In the genomic region with DNA sequence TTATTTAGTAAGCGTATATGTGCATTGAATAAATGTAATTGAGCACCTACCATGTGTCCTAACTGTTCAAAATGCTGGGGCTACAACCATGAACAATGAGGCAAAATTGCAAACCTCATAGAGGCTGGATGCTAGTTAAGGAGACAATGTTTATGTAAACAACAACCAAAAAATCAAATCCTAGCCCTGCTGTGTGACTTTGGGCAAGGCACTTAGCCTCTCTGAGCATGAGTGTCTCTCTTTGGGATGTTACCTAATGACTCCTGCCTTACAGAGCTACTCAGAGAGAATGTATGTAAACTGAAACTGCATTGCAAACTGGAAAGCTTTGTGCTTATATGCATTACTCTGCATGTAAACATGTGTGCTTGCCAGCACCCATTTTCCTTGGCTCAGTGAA, we compare ENCODE assay signal across 25 cellular contexts.
A peak's percentile ranks its signal among the peaks of the same experiment; 100 is the strongest.
DNase-seq lines count a peak whose midpoint lies in the region; ATAC-seq, FAIRE-seq and TF ChIP-seq lines count a peak whose summit lies in the region.
"Had no signal": no experiment of that assay in that cellular context is flagged by ENCODE, and none has a peak within 500 bp of the region (broad histone marks: within the 10 kb centered on the region; RNA-seq: fewer than 3 reads in every experiment).

No MANE protein-coding gene starts in this region.

- TF ChIP-seq RAD21 in A549 (conservative IDR thresholded peaks at IDR 0.05 in 1 of 2, IDR thresholded peaks at IDR 0.05 in 1 of 2) (no peak), K562 (CRISPR knock-in tag; conservative IDR thresholded peaks at IDR 0.05 in 1 of 2, IDR thresholded peaks at IDR 0.05 in 1 of 2) (no peak)

- H3K36me3 Mint-ChIP-seq in activated CD8-positive, alpha-beta memory T cell treated with anti-CD3 and anti-CD28 coated beads, Interleukin-2, amount 10 ng/mL, durations not matched to agents 7 days and 5 days: no peaks in the 10 kb centered on the region
- H3K36me3 Mint-ChIP-seq in CD14-positive monocyte: no peaks in the 10 kb centered on the region
- H3K36me3 Mint-ChIP-seq: CD4-positive, alpha-beta memory T cell had no signal

- CTCF ChIA-PET in activated CD8-positive, alpha-beta memory T cell treated with anti-CD3 and anti-CD28 coated beads, Interleukin-2, amount 10 ng/mL, durations not matched to agents 7 days and 5 days (lab: Charles Lee): no interaction called here
- CTCF ChIA-PET in A549 (lab: Yijun Ruan, JAX) (interaction anchor here (4.8 to 17.4 kb wide), 2 partner anchors 11 to 281 kb away, joined by 41 to 313 read pairs; partner anchors contain the start of gene FOXD2), K562 (lab: Yijun Ruan, JAX; ENCODE audit: low intra/inter-chr PET ratio) (no interaction called here)

- BruUV-seq in K562 (replicated peaks; lab: Mats Ljungman, UMichigan): no TSS peak

- WGBS in A549 (ENCODE audit: missing lambda C conversion rate): 91% methylated on average over 1 of the region's 1 CpG
- WGBS in K562 (ENCODE audit: insufficient coverage, low coverage, missing lambda C conversion rate): 0% methylated on average over 1 of the region's 1 CpG
- WGBS in tibial nerve, 2 donors: 77 to 85% methylated on average over 1 of the region's 1 CpG

- TF ChIP-seq CTCF in A549 (IDR thresholded peaks at IDR 0.05) (no peak), K562 (IDR thresholded peaks at IDR 0.05 in 2 of 3, conservative IDR thresholded peaks at IDR 0.05 in 1 of 3; ENCODE audit: insufficient read depth in 2 of 3, low read depth in 1 of 3, low read length in 3 of 3) (no peak), tibial nerve (IDR thresholded peaks at IDR 0.05) (no peak), CD14-positive monocyte (IDR thresholded peaks at IDR 0.05) (no peak)

- H3K9me1 ChIP-seq in K562 (ENCODE audit: control insufficient read depth, insufficient read depth, low read length): no peaks in the 10 kb centered on the region

- no peak overlapping the region for H3K9ac ChIP-seq in K562 (ENCODE audit: insufficient read depth in 1 of 2, low read depth in 2 of 2, low read length in 2 of 2)
- H3K9ac ChIP-seq: BLaER1 treated with 17β-estradiol and CSF1 and Interleukin-3, amounts not matched to agents 10 nM and 100 nM had no signal

- H3K4me3 Mint-ChIP-seq in activated CD8-positive, alpha-beta memory T cell treated with anti-CD3 and anti-CD28 coated beads, Interleukin-2, amount 10 ng/mL, durations not matched to agents 7 days and 5 days: no peak overlapping the region
- H3K4me3 Mint-ChIP-seq in CD14-positive monocyte: no peak overlapping the region
- H3K4me3 Mint-ChIP-seq: CD4-positive, alpha-beta memory T cell; GM23338 had no signal

- intact Hi-C loops in K562 (cut with micrococcal nuclease): loop anchor here (5.0 kb wide), 2 partner anchors 187 to 537 kb away; no protein-coding TSS in a partner anchor
- intact Hi-C loops in CD14-positive monocyte (cut with micrococcal nuclease): loop anchor here (5.0 to 10.0 kb wide), 2 partner anchors 280 to 327 kb away; partner anchors contain the start of gene FOXD2 (in 1 of the 2)

- H4K20me1 ChIP-seq in K562 (replicated peaks; ENCODE audit: control insufficient read depth, insufficient read depth, low read length): peaks cover 3% of the 10 kb centered on the region

- H3K36me3 ChIP-seq in K562 (ENCODE audit: control insufficient read depth, insufficient read depth, low read length) (no peaks in the 10 kb centered on the region), tibial nerve (no peaks in the 10 kb centered on the region)
- H3K36me3 ChIP-seq: BE2C; BLaER1 treated with 17β-estradiol and CSF1 and Interleukin-3, amounts not matched to agents 10 nM and 100 nM; HAP-1 had no signal

- no peak overlapping the region for H2AFZ ChIP-seq in K562 (ENCODE audit: low read depth, low read length)
- H2AFZ ChIP-seq: GM23338 had no signal

- H3K9me3 ChIP-seq in A549 (no peaks in the 10 kb centered on the region), K562 (replicated peaks; ENCODE audit: control insufficient read depth, insufficient read depth, low read depth, low read length) (no peaks in the 10 kb centered on the region), tibial nerve (no peaks in the 10 kb centered on the region)
- H3K9me3 ChIP-seq: BE2C; BLaER1 treated with 17β-estradiol and CSF1 and Interleukin-3, amounts not matched to agents 10 nM and 100 nM; HAP-1 had no signal

- TF ChIP-seq EP300 in A549 (IDR thresholded peaks at IDR 0.05) (no peak), K562 (IDR thresholded peaks at IDR 0.05; ENCODE audit: low read length) (no peak), tibial nerve (IDR thresholded peaks at IDR 0.05) (no peak)

- H3K27ac Mint-ChIP-seq in activated CD8-positive, alpha-beta memory T cell treated with anti-CD3 and anti-CD28 coated beads, Interleukin-2, amount 10 ng/mL, durations not matched to agents 7 days and 5 days: no peak overlapping the region
- no peak overlapping the region for H3K27ac Mint-ChIP-seq in CD14-positive monocyte
- H3K27ac Mint-ChIP-seq: CD4-positive, alpha-beta memory T cell; GM23338 had no signal

- no peak overlapping the region for H3K4me3 ChIP-seq in A549
- H3K4me3 ChIP-seq in K562: no peak overlapping the region
- no peak overlapping the region for H3K4me3 ChIP-seq in tibial nerve
- H3K4me3 ChIP-seq: BLaER1 treated with 17β-estradiol and CSF1 and Interleukin-3, amounts not matched to agents 10 nM and 100 nM; GM23338; HAP-1 had no signal

- H3K4me2 ChIP-seq in A549 (no peak overlapping the region), K562 (ENCODE audit: insufficient read depth, low read length) (no peak overlapping the region)
- H3K4me2 ChIP-seq: BLaER1 treated with 17β-estradiol and CSF1 and Interleukin-3, amounts not matched to agents 10 nM and 100 nM; GM23338 had no signal

- H3K4me1 Mint-ChIP-seq in activated CD8-positive, alpha-beta memory T cell treated with anti-CD3 and anti-CD28 coated beads, Interleukin-2, amount 10 ng/mL, durations not matched to agents 7 days and 5 days: peaks cover 3% of the 10 kb centered on the region
- peaks cover 9% of the 10 kb centered on the region for H3K4me1 Mint-ChIP-seq in CD14-positive monocyte

- H3K79me2 ChIP-seq in K562 (ENCODE audit: control insufficient read depth, insufficient read depth, low read length): no peaks in the 10 kb centered on the region

- no peaks in the 10 kb centered on the region for H3K9me3 Mint-ChIP-seq in activated CD8-positive, alpha-beta memory T cell treated with anti-CD3 and anti-CD28 coated beads, Interleukin-2, amount 10 ng/mL, durations not matched to agents 7 days and 5 days (ENCODE audit: low read depth)
- peaks cover 0 to 3% (median 0%) of the 10 kb centered on the region in 7 donors for H3K9me3 Mint-ChIP-seq in CD14-positive monocyte
- H3K9me3 Mint-ChIP-seq: GM23338 had no signal

- TF ChIP-seq POLR2A in A549 (IDR thresholded peaks at IDR 0.05; ENCODE audit: low read length): no peak
- TF ChIP-seq POLR2A in K562 (conservative IDR thresholded peaks at IDR 0.05): no peak
- no peak for TF ChIP-seq POLR2A in tibial nerve (IDR thresholded peaks at IDR 0.05)

- no peak for FAIRE-seq in A549 (lab: Jason Lieb, UNC)
- no peak for FAIRE-seq in K562 (lab: Jason Lieb, UNC)
- FAIRE-seq: A204.1, GM12891, GM18507, H54 had no signal

- H3K4me1 ChIP-seq in A549: peaks cover 6% of the 10 kb centered on the region; the same call in 2 of the 3 replicates
- peaks cover 0 to 13% of the 10 kb centered on the region in 2 experiments; a peak in 2 of 5 replicates for H3K4me1 ChIP-seq in K562 (replicated peaks in 1 of 2; ENCODE audit: control insufficient read depth in 2 of 2, insufficient read depth in 2 of 2, low read length in 2 of 2)
- peaks cover 0 to 16% (median 7%) of the 10 kb centered on the region in 4 donors for H3K4me1 ChIP-seq in tibial nerve
- H3K4me1 ChIP-seq: BE2C had no signal

- DNase-seq in NCI-H1694 treated with DMSO at 0.1 percent for 48 hours (lab: John Stamatoyannopoulos, UW): peak; percentile 37
- no peak for DNase-seq in NCI-H1694 (lab: John Stamatoyannopoulos, UW)
- DNase-seq in activated CD8-positive, alpha-beta memory T cell treated with anti-CD3 and anti-CD28 coated beads for 24 hours: peak; percentile 7
- DNase-seq in activated CD8-positive, alpha-beta memory T cell treated with anti-CD3 and anti-CD28 coated beads, Interleukin-2, amount 10 ng/mL, durations not matched to agents 7 days and 5 days: no peak
- DNase-seq in A549 (ENCODE audit: low read depth in 1 of 2, low spot score in 1 of 2): no peak
- no peak for DNase-seq in K562 (ENCODE audit: extremely low read depth in 1 of 4, low spot score in 3 of 4)
- no peak for DNase-seq in tibial nerve (ENCODE audit: low spot score in 2 of 2)
- no peak for DNase-seq in CD14-positive monocyte (ENCODE audit: low spot score)
- DNase-seq: ACHN; AML-193; BE2C; Calu3; CD4-positive, alpha-beta memory T cell; COR-L47; DMS53; DMS79 treated with DMSO at 0.1 percent for 48 hours; GF-D8 had no signal

- H3K27me3 Mint-ChIP-seq in activated CD8-positive, alpha-beta memory T cell treated with anti-CD3 and anti-CD28 coated beads, Interleukin-2, amount 10 ng/mL, durations not matched to agents 7 days and 5 days: peaks cover 79% of the 10 kb centered on the region
- H3K27me3 Mint-ChIP-seq in CD14-positive monocyte (ENCODE audit: low read depth in 3 of 3): peaks cover 50 to 58% (median 52%) of the 10 kb centered on the region in 3 donors

- POLR2A ChIA-PET in A549 (lab: Yijun Ruan, JAX): no interaction called here
- POLR2A ChIA-PET in K562 (lab: Yijun Ruan, JAX): no interaction called here

- in situ Hi-C loops in K562 (cut with MboI): loop anchor here (5.0 kb wide), 1 partner anchor 282 kb away; no protein-coding TSS in a partner anchor

- H3K27ac ChIP-seq in A549 (no peak overlapping the region), K562 (ENCODE audit: extremely low read depth, low read depth, low read length) (no peak overlapping the region), tibial nerve (no peak overlapping the region)
- H3K27ac ChIP-seq: 22Rv1; BLaER1 treated with 17β-estradiol and CSF1 and Interleukin-3, amounts not matched to agents 10 nM and 100 nM had no signal

- peaks cover 22 to 47% of the 10 kb centered on the region in 2 experiments; a peak in 4 of 5 replicates for H3K27me3 ChIP-seq in K562 (ENCODE audit: control insufficient read depth in 2 of 2, insufficient read depth in 2 of 2, low read length in 2 of 2)
- H3K27me3 ChIP-seq in tibial nerve: peaks cover 0 to 66% of the 10 kb centered on the region in 2 donors

- no peak for ATAC-seq in activated CD8-positive, alpha-beta memory T cell treated with anti-CD3 and anti-CD28 coated beads, Interleukin-2, amount 10 ng/mL, durations not matched to agents 7 days and 5 days
- ATAC-seq in A549: no peak
- no peak for ATAC-seq in K562
- ATAC-seq: GM23338 had no signal

TF ChIP-seq in K562, 482 proteins besides CTCF, POLR2A, EP300 and RAD21 (continues in another document):
- no peak for TF ChIP-seq PHB2 (IDR thresholded peaks at IDR 0.05; ENCODE audit: low read depth)
- TF ChIP-seq ZKSCAN3 (CRISPR knock-in tag; IDR thresholded peaks at IDR 0.05): no peak
- peak; percentile 85 for TF ChIP-seq RBM25 (IDR thresholded peaks at IDR 0.05; ENCODE audit: low read depth, low read length, severe bottlenecking)
- no peak for TF ChIP-seq SMAD4 (CRISPR knock-in tag; conservative IDR thresholded peaks at IDR 0.05)
- TF ChIP-seq RBM34 (IDR thresholded peaks at IDR 0.05; ENCODE audit: borderline replicate concordance, insufficient read depth, low read length): no peak
- TF ChIP-seq MEF2D (tag; conservative IDR thresholded peaks at IDR 0.05; ENCODE audit: low read depth): no peak
- TF ChIP-seq ZNF384 (IDR thresholded peaks at IDR 0.05; ENCODE audit: low read depth, low read length): no peak

Comparison
In these comparisons a context has a peak if more than half of its experiments do, and no peak if none do; other contexts are left out.
1. DNase-seq: peak in NCI-H1694 treated with DMSO at 0.1 percent for 48 hours (single experiment) and activated CD8-positive, alpha-beta memory T cell treated with anti-CD3 and anti-CD28 coated beads for 24 hours (single experiment); none in NCI-H1694 (single experiment), activated CD8-positive, alpha-beta memory T cell treated with anti-CD3 and anti-CD28 coated beads, Interleukin-2, amount 10 ng/mL, durations not matched to agents 7 days and 5 days (single experiment), A549 (0 of 2), K562 (0 of 4), tibial nerve (0 of 2) and CD14-positive monocyte (single experiment).